Comparison of ENCODE assay signal across 1 cellular context in the genomic region with DNA sequence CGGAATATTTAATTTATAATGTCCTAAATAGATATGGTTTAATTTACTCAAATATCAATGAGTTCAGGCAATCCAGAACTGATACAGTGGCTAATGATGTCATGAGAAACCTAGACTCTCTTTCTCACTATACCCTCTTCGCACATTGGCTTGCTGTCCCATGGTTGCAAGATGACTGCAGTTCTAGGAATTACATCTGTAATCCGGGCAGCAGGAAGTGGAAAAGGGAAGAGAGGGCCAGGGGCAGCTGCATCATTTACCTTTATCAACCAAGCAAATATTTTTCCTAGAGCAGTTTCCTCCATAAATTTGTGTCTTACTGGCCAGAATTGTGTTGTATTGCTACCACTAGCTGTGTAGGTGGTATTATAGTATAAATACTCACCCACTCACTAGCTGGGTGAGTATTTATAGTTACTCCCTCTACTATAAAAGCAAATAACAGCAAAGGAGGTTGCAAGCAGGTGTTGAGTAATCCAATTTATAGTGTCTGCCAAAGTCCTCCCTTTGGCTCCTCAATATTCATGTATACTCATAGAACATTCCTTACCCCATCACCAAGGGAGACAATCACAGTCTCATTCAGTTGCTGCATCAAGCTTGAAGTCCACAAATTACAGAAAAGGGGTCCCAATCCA.
TF ChIP-seq lines count a peak whose summit lies in the region.

No MANE protein-coding gene starts in this region.

TF ChIP-seq in H1, 55 proteins besides CTCF, POLR2A, EP300 and RAD21 (continued from another document):
- TF ChIP-seq, protein P1, sequence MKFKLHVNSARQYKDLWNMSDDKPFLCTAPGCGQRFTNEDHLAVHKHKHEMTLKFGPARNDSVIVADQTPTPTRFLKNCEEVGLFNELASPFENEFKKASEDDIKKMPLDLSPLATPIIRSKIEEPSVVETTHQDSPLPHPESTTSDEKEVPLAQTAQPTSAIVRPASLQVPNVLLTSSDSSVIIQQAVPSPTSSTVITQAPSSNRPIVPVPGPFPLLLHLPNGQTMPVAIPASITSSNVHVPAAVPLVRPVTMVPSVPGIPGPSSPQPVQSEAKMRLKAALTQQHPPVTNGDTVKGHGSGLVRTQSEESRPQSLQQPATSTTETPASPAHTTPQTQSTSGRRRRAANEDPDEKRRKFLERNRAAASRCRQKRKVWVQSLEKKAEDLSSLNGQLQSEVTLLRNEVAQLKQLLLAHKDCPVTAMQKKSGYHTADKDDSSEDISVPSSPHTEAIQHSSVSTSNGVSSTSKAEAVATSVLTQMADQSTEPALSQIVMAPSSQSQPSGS (IDR thresholded peaks at IDR 0.05; ENCODE audit: low read length): no peak
- no peak for TF ChIP-seq RBBP5 (IDR thresholded peaks at IDR 0.05; ENCODE audit: borderline replicate concordance, low read depth, low read length)
- TF ChIP-seq TAF7 (optimal IDR thresholded peaks at IDR 0.05; ENCODE audit: borderline replicate concordance, low read depth, low read length): no peak
- no peak for TF ChIP-seq CREB1 (IDR thresholded peaks at IDR 0.05)
- TF ChIP-seq YY1 (IDR thresholded peaks at IDR 0.05; ENCODE audit: low read depth, low read length): no peak
- TF ChIP-seq TBP (IDR thresholded peaks at IDR 0.05; ENCODE audit: low read depth, low read length): no peak
